24 cellular contexts compared by ENCODE assay signal in genomic region chr1:204085876-204086275, GRCh38. TPM values are rescaled to one million over a fixed set of nuclear protein-coding genes. Genes with fewer than 3 reads are reported as not detected.
DNase-seq lines count a peak whose midpoint lies in the region; ATAC-seq and TF ChIP-seq lines count a peak whose summit lies in the region.
"Had no signal": no experiment of that assay in that cellular context is flagged by ENCODE, and none has a peak within 500 bp of the region (broad histone marks: within the 10 kb centered on the region; RNA-seq: fewer than 3 reads in every experiment).

No MANE protein-coding gene starts in this region.

- H4K12ac ChIP-seq in trophoblast cell (ENCODE audit: low read depth, low read length) = no peak overlapping the region

- whole genome bisulfite sequencing in esophagus muscularis mucosa = 86% methylated on average over 7 of the region's 7 CpGs
- no CpG with 5 or more reads among the region's 7 CpGs for WGBS in trophoblast cell (ENCODE audit: extremely low coverage, insufficient coverage, insufficient read length)
- WGBS in tibial nerve, 2 donors = 72 to 78% methylated on average over 7 of the region's 7 CpGs

- H4K91ac ChIP-seq in trophoblast cell (ENCODE audit: low read depth, low read length) = no peak overlapping the region

- no peak overlapping the region for H2BK12ac ChIP-seq in trophoblast cell (ENCODE audit: low read length)

- H3K9me3 ChIP-seq in esophagus muscularis mucosa = no peaks in the 10 kb centered on the region
- H3K9me3 ChIP-seq in trophoblast cell (ENCODE audit: insufficient read depth, low read depth, low read length) = no peaks in the 10 kb centered on the region
- no peaks in the 10 kb centered on the region for H3K9me3 ChIP-seq in tibial nerve
- H3K9me3 ChIP-seq: BLaER1 treated with 17β-estradiol and CSF1 and Interleukin-3, amounts not matched to agents 10 nM and 100 nM; heart right ventricle; MG63 had no signal

- H4K8ac ChIP-seq in trophoblast cell (ENCODE audit: low read depth, low read length) = no peak overlapping the region

- no peaks in the 10 kb centered on the region for H3K79me1 ChIP-seq in trophoblast cell (ENCODE audit: low read length)

- H3K27me3 Mint-ChIP-seq in GM23338 (ENCODE audit: insufficient read depth, low read depth, poor library complexity) (peaks cover 22% of the 10 kb centered on the region), osteocyte (ENCODE audit: unreplicated experiment) (no peaks in the 10 kb centered on the region)
- H3K27me3 Mint-ChIP-seq: activated CD4-positive, alpha-beta memory T cell treated with anti-CD3 and anti-CD28 coated beads for 36 hours had no signal

- no peak overlapping the region for H2AK5ac ChIP-seq in trophoblast cell (ENCODE audit: low read length)

- H3K9ac ChIP-seq in trophoblast cell (ENCODE audit: low read length) = no peak overlapping the region
- H3K9ac ChIP-seq: BLaER1 treated with 17β-estradiol and CSF1 and Interleukin-3, amounts not matched to agents 10 nM and 100 nM; parathyroid adenoma had no signal

- H3K9me2 ChIP-seq in GM23338 (ENCODE audit: insufficient read depth) = no peaks in the 10 kb centered on the region

- H2BK120ac ChIP-seq in trophoblast cell (ENCODE audit: insufficient read depth, low read length, poor library complexity) = no peak overlapping the region

- ATAC-seq in GM23338 = no peak
- ATAC-seq: heart right ventricle; left cardiac atrium; PC-3; stimulated activated naive CD8-positive, alpha-beta T cell treated with anti-CD3 and anti-CD28 coated beads, Interleukin-15, amount 100 ng/mL, for 72 hours had no signal

- H3K4me3 Mint-ChIP-seq in GM23338 = no peak overlapping the region
- H3K4me3 Mint-ChIP-seq in osteocyte (ENCODE audit: unreplicated experiment) = no peak overlapping the region
- H3K4me3 Mint-ChIP-seq: activated CD4-positive, alpha-beta memory T cell treated with anti-CD3 and anti-CD28 coated beads for 36 hours; activated naive CD8-positive, alpha-beta T cell; stimulated activated naive CD8-positive, alpha-beta T cell treated with anti-CD3 and anti-CD28 coated beads, Interleukin-15, amount 100 ng/mL, for 72 hours had no signal

- no peaks in the 10 kb centered on the region for H3K27me3 ChIP-seq in GM23338 (ENCODE audit: insufficient read depth)
- H3K27me3 ChIP-seq in esophagus muscularis mucosa = peaks cover 0 to 3% (median 0%) of the 10 kb centered on the region in 4 donors
- H3K27me3 ChIP-seq in trophoblast cell (ENCODE audit: insufficient read depth, low read length) = no peaks in the 10 kb centered on the region
- no peaks in the 10 kb centered on the region for H3K27me3 ChIP-seq in tibial nerve
- H3K27me3 ChIP-seq: BLaER1 treated with 17β-estradiol and CSF1 and Interleukin-3, amounts not matched to agents 10 nM and 100 nM; dorsolateral prefrontal cortex; heart right ventricle; MG63 had no signal

- H4K20me1 ChIP-seq in GM23338 (replicated peaks; ENCODE audit: insufficient read depth) = peaks cover 49% of the 10 kb centered on the region
- H4K20me1 ChIP-seq: BLaER1 treated with 17β-estradiol and CSF1 and Interleukin-3, amounts not matched to agents 10 nM and 100 nM had no signal

- peaks cover 96% of the 10 kb centered on the region for H3K4me1 ChIP-seq in GM23338 (ENCODE audit: insufficient read depth)
- peaks cover 58 to 93% (median 86%) of the 10 kb centered on the region in 4 donors for H3K4me1 ChIP-seq in esophagus muscularis mucosa
- H3K4me1 ChIP-seq in trophoblast cell (ENCODE audit: control insufficient read depth in 1 of 2, insufficient read depth in 2 of 2, low read length in 2 of 2) = peaks cover 18 to 38% of the 10 kb centered on the region in 2 experiments
- peaks cover 10 to 100% (median 85%) of the 10 kb centered on the region in 4 donors for H3K4me1 ChIP-seq in tibial nerve

- H3K14ac ChIP-seq in trophoblast cell (ENCODE audit: low read length) = no peak overlapping the region

- TF ChIP-seq EP300 in esophagus muscularis mucosa (IDR thresholded peaks at IDR 0.05) (no peak), tibial nerve (IDR thresholded peaks at IDR 0.05) (no peak)

- no peak overlapping the region for H3K23ac ChIP-seq in trophoblast cell (ENCODE audit: low read length)

- H3K36me3 Mint-ChIP-seq in GM23338 (ENCODE audit: low read depth) (peaks cover 6% of the 10 kb centered on the region), osteocyte (ENCODE audit: unreplicated experiment) (no peaks in the 10 kb centered on the region)
- H3K36me3 Mint-ChIP-seq: activated CD4-positive, alpha-beta memory T cell treated with anti-CD3 and anti-CD28 coated beads for 36 hours; activated naive CD8-positive, alpha-beta T cell had no signal

- intact Hi-C loops in esophagus muscularis mucosa (cut with DNase I) = no loop called here

- H3K27ac ChIP-seq in GM23338 (ENCODE audit: low read depth) = peak overlapping the region; percentile 98
- H3K27ac ChIP-seq in esophagus muscularis mucosa (replicated peaks in 1 of 4) = peak overlapping the region in 3 of 4 donors; percentile 10 to 80 (median 11)
- H3K27ac ChIP-seq in trophoblast cell (ENCODE audit: low read depth, low read length) = no peak overlapping the region
- peak overlapping the region; percentile 56 to 97 (median 86) for H3K27ac ChIP-seq in tibial nerve
- H3K27ac ChIP-seq: BLaER1 treated with 17β-estradiol and CSF1 and Interleukin-3, amounts not matched to agents 10 nM and 100 nM; epithelial cell of prostate had no signal

- H3K4me1 Mint-ChIP-seq in GM23338 (peaks cover 93% of the 10 kb centered on the region), osteocyte (ENCODE audit: unreplicated experiment) (peaks cover 30% of the 10 kb centered on the region)
- H3K4me1 Mint-ChIP-seq: stimulated activated naive CD8-positive, alpha-beta T cell treated with anti-CD3 and anti-CD28 coated beads, Interleukin-15, amount 100 ng/mL, for 72 hours had no signal

- no peak for TF ChIP-seq CTCF in GM23338 (conservative IDR thresholded peaks at IDR 0.05; ENCODE audit: low read depth in 2 of 2)
- TF ChIP-seq CTCF in esophagus muscularis mucosa (IDR thresholded peaks at IDR 0.05) = no peak
- TF ChIP-seq CTCF in tibial nerve (IDR thresholded peaks at IDR 0.05) = no peak
- no peak for TF ChIP-seq CTCF in osteocyte (IDR thresholded peaks at IDR 0.05)

- H3K4ac ChIP-seq in trophoblast cell (ENCODE audit: low read depth, low read length) = peak overlapping the region; percentile 19

- no peak overlapping the region for H2BK5ac ChIP-seq in trophoblast cell (ENCODE audit: low read depth, low read length, poor library complexity)

- H3K4me2 ChIP-seq in GM23338 (no peak overlapping the region), trophoblast cell (ENCODE audit: low read length) (no peak overlapping the region)
- H3K4me2 ChIP-seq: BLaER1 treated with 17β-estradiol and CSF1 and Interleukin-3, amounts not matched to agents 10 nM and 100 nM had no signal

- H3K79me2 ChIP-seq in GM23338 (replicated peaks; ENCODE audit: insufficient read depth) = peaks cover 99% of the 10 kb centered on the region
- H3K79me2 ChIP-seq in trophoblast cell (ENCODE audit: control insufficient read depth, insufficient read depth, low read length, poor library complexity) = peaks cover 36% of the 10 kb centered on the region

- TF ChIP-seq POLR2A in esophagus muscularis mucosa (IDR thresholded peaks at IDR 0.05; ENCODE audit: low read depth) (no peak), tibial nerve (IDR thresholded peaks at IDR 0.05) (no peak)

- H3K27ac Mint-ChIP-seq in GM23338 = peak overlapping the region; percentile 99; the same call in 1 of the 2 replicates
- H3K27ac Mint-ChIP-seq in osteocyte (ENCODE audit: unreplicated experiment) = no peak overlapping the region
- H3K27ac Mint-ChIP-seq: activated CD4-positive, alpha-beta memory T cell treated with anti-CD3 and anti-CD28 coated beads for 36 hours; activated naive CD8-positive, alpha-beta T cell had no signal

- peaks cover 3% of the 10 kb centered on the region; the same call in 2 of the 3 replicates for H3K9me3 Mint-ChIP-seq in GM23338
- H3K9me3 Mint-ChIP-seq in osteocyte (ENCODE audit: unreplicated experiment) = no peaks in the 10 kb centered on the region
- H3K9me3 Mint-ChIP-seq: activated CD4-positive, alpha-beta memory T cell treated with anti-CD3 and anti-CD28 coated beads for 36 hours; stimulated activated naive CD8-positive, alpha-beta T cell treated with anti-CD3 and anti-CD28 coated beads, Interleukin-15, amount 100 ng/mL, for 72 hours had no signal

- DNase-seq in GM23338 (ENCODE audit: low spot score) = no peak
- no peak for DNase-seq in esophagus muscularis mucosa (ENCODE audit: extremely low spot score)
- peak; percentile 55 to 71 for DNase-seq in trophoblast cell
- no peak for DNase-seq in tibial nerve (ENCODE audit: low spot score in 2 of 2)
- no peak for DNase-seq in NCI-H524 treated with DMSO at 0.1 percent for 48 hours (lab: John Stamatoyannopoulos, UW)
- no peak for DNase-seq in osteocyte (ENCODE audit: extremely low spot score, unreplicated experiment)
- no peak for DNase-seq in D341Med (ENCODE audit: low spot score)
- DNase-seq in activated CD4-positive, alpha-beta T cell treated with anti-CD3 and anti-CD28 coated beads for 48 hours = no peak
- DNase-seq: activated CD4-positive, alpha-beta memory T cell treated with anti-CD3 and anti-CD28 coated beads for 36 hours; dorsolateral prefrontal cortex; heart right ventricle; left cardiac atrium; MG63; NCI-H1417 treated with DMSO at 0.1 percent for 48 hours; NCI-H2081 treated with DMSO at 0.1 percent for 48 hours; NCI-H446; PC-3; SHP77; stimulated activated naive CD8-positive, alpha-beta T cell treated with anti-CD3 and anti-CD28 coated beads, Interleukin-15, amount 100 ng/mL, for 72 hours; SW 1271 had no signal

- H3K18ac ChIP-seq in trophoblast cell (ENCODE audit: low read length) = no peak overlapping the region

- peaks cover 15% of the 10 kb centered on the region; the same call in 1 of the 2 replicates for H3F3A ChIP-seq in GM23338 (replicated peaks; ENCODE audit: low read depth)

- no peaks in the 10 kb centered on the region for H3K36me3 ChIP-seq in GM23338 (ENCODE audit: insufficient read depth)
- H3K36me3 ChIP-seq in esophagus muscularis mucosa = no peaks in the 10 kb centered on the region
- H3K36me3 ChIP-seq in trophoblast cell (ENCODE audit: control insufficient read depth in 1 of 2, insufficient read depth in 2 of 2, low read length in 2 of 2) = no peaks in the 10 kb centered on the region
- H3K36me3 ChIP-seq in tibial nerve = no peaks in the 10 kb centered on the region
- H3K36me3 ChIP-seq: BLaER1 treated with 17β-estradiol and CSF1 and Interleukin-3, amounts not matched to agents 10 nM and 100 nM; MG63 had no signal

- H3K4me3 ChIP-seq in GM23338 (no peak overlapping the region), esophagus muscularis mucosa (no peak overlapping the region), trophoblast cell (ENCODE audit: low read depth, low read length) (no peak overlapping the region), tibial nerve (no peak overlapping the region)
- H3K4me3 ChIP-seq: BLaER1 treated with 17β-estradiol and CSF1 and Interleukin-3, amounts not matched to agents 10 nM and 100 nM; dorsolateral prefrontal cortex; heart right ventricle; MG63 had no signal

- H2AFZ ChIP-seq in GM23338 (no peak overlapping the region), trophoblast cell (ENCODE audit: insufficient read depth, low read length, poor library complexity) (no peak overlapping the region)
- H2AFZ ChIP-seq: parathyroid adenoma had no signal

RNA-seq across cellular contexts. Expression of gene SOX13, which starts 13.0 kb away (rescaled TPM):
- total RNA-seq in GM23338 (2014; rRNA removed; shearing (Covaris generic)) = 105 and 123 TPM in 2 replicates
- polyA plus RNA-seq in GM23338 (2016; fragmentation: Nextera tagmentation; extraction: Ambion mirVana) = 28.6 and 32.3 TPM in 2 replicates
- 10 to 100 TPM; 13.3 to 25.6 (median 21.7) TPM for total RNA-seq in esophagus muscularis mucosa
- 79.8 and 85.3 TPM in 2 replicates for polyA plus RNA-seq in trophoblast cell (2013)
- total RNA-seq in tibial nerve = 100 to 1,000 TPM in 3 of 4 donors, 10 to 100 TPM in 1; 51.8 to 108 (median 105) TPM
- 11.7 and 12.5 TPM in 2 replicates for total RNA-seq in osteocyte

Comparison
In these comparisons a context has a peak if more than half of its experiments do, and no peak if none do; other contexts are left out.
1. DNase-seq: peak in trophoblast cell (2 of 2); none in GM23338 (single experiment), esophagus muscularis mucosa (single experiment), tibial nerve (0 of 2), NCI-H524 treated with DMSO at 0.1 percent for 48 hours (single experiment), osteocyte (single experiment), D341Med (single experiment) and activated CD4-positive, alpha-beta T cell treated with anti-CD3 and anti-CD28 coated beads for 48 hours (single experiment).